Comparison of ENCODE assay signal across 8 cellular contexts in the genomic region with DNA sequence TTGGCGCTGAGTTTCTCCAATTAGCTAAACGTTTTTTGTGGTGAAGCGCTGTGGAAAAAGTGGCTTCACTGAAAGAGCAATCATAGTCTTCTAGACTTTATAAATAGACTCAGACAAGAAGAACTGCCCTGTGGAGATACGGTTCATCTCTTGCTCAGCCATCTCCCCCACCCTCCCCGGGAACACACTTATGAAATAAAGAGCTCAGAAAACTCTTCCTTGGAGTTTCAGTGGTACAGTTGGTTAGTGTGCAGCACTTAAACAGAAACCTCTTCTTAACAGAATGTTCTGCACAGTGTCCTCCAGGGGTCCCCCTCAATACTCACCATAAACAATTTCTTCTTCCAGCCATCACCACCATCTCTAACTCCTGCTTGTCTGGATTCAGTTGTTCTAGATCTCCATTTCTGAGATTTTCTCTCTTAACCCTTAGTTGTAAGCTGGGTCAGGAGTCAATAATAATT.
A peak's percentile ranks its signal among the peaks of the same experiment; 100 is the strongest.
DNase-seq lines count a peak whose midpoint lies in the region; ATAC-seq and TF ChIP-seq lines count a peak whose summit lies in the region.

No MANE protein-coding gene starts in this region.

- TF ChIP-seq CTCF in AG10803 (conservative IDR thresholded peaks at IDR 0.05; ENCODE audit: low read length) = peak; percentile 9; the same call in 1 of the 2 replicates
- TF ChIP-seq CTCF in smooth muscle cell (IDR thresholded peaks at IDR 0.05; ENCODE audit: borderline replicate concordance, insufficient read depth, poor library complexity, severe bottlenecking) = no peak

- no peaks in the 10 kb centered on the region for H3K79me2 ChIP-seq in smooth muscle cell (ENCODE audit: low read depth)

- no peak overlapping the region for H3K4me2 ChIP-seq in smooth muscle cell

- H2AFZ ChIP-seq in smooth muscle cell (ENCODE audit: low read depth) = no peak overlapping the region

- no peaks in the 10 kb centered on the region for H3K27me3 ChIP-seq in smooth muscle cell (ENCODE audit: low read depth)

- ATAC-seq in GM19395 (IDR thresholded peaks at IDR 0.05; ENCODE audit: unreplicated experiment) (peak; percentile 95), HG03354 (IDR thresholded peaks at IDR 0.05; ENCODE audit: poor library complexity, severe bottlenecking, unreplicated experiment) (peak; percentile 95)

- no peak overlapping the region for H3K9ac ChIP-seq in smooth muscle cell (ENCODE audit: low read depth)

- H3K9me3 ChIP-seq in smooth muscle cell (replicated peaks; ENCODE audit: low read depth) = no peaks in the 10 kb centered on the region

- no peaks in the 10 kb centered on the region for H3K36me3 ChIP-seq in smooth muscle cell (ENCODE audit: low read depth)

- no peaks in the 10 kb centered on the region for H3K4me1 ChIP-seq in smooth muscle cell (ENCODE audit: low read depth)

- DNase-seq in AG10803 (ENCODE audit: low read depth) (no peak), dermis blood vessel endothelial cell (peak; percentile 38), smooth muscle cell (lab: John Stamatoyannopoulos, UW; ENCODE audit: unreplicated experiment) (no peak), RPMI8226 (no peak), NCI-H1105 treated with DMSO at 0.1 percent for 48 hours (lab: John Stamatoyannopoulos, UW) (no peak)
- DNase-seq in effector CD8-positive, alpha-beta T cell (lab: John Stamatoyannopoulos, UW) = no peak

- no peak overlapping the region for H3K27ac ChIP-seq in smooth muscle cell (ENCODE audit: low read depth)

- H4K20me1 ChIP-seq in smooth muscle cell (ENCODE audit: low read depth) = no peaks in the 10 kb centered on the region

- WGBS in smooth muscle cell (ENCODE audit: low lambda C conversion rate) = 85% methylated on average over 5 of the region's 5 CpGs

- H3K4me3 ChIP-seq in AG10803 (ENCODE audit: low read length) (no peak overlapping the region), smooth muscle cell (no peak overlapping the region)

- H3F3A ChIP-seq in smooth muscle cell (ENCODE audit: low read depth) = no peaks in the 10 kb centered on the region
